13 cellular contexts compared by ENCODE assay signal in genomic region chr9:19156026-19156474, GRCh38. TPM values are rescaled to one million over a fixed set of nuclear protein-coding genes. Genes with fewer than 3 reads are reported as not detected.
DNase-seq lines count a peak whose midpoint lies in the region; ATAC-seq and TF ChIP-seq lines count a peak whose summit lies in the region.
"Had no signal": no experiment of that assay in that cellular context is flagged by ENCODE, and none has a peak within 500 bp of the region (broad histone marks: within the 10 kb centered on the region; RNA-seq: fewer than 3 reads in every experiment).

No MANE protein-coding gene starts in this region.

- DNase-seq in DMS53 (lab: John Stamatoyannopoulos, UW) = peak; percentile 37
- no peak for DNase-seq in DMS53 treated with DMSO at 0.1 percent for 48 hours (lab: John Stamatoyannopoulos, UW; ENCODE audit: unreplicated experiment)
- DNase-seq in glutamatergic neuron = no peak
- DNase-seq in occipital lobe (lab: John Stamatoyannopoulos, UW) = no peak
- no peak for DNase-seq in H9
- DNase-seq: amniotic stem cell had no signal

- no peak overlapping the region for H2BK20ac ChIP-seq in H9 (ENCODE audit: low read depth, low read length, poor library complexity, severe bottlenecking)

- H3K27me3 Mint-ChIP-seq in glutamatergic neuron (ENCODE audit: unreplicated experiment) (peaks cover 2% of the 10 kb centered on the region), H9 (ENCODE audit: low read depth) (no peaks in the 10 kb centered on the region; the same call in 1 of the 2 replicates)
- H3K27me3 Mint-ChIP-seq: naive thymus-derived CD8-positive, alpha-beta T cell had no signal

- H4K91ac ChIP-seq in H9 (ENCODE audit: insufficient read length, low read depth, low read length) = no peak overlapping the region

- H3K4ac ChIP-seq in H9 (ENCODE audit: low read depth, low read length) = no peak overlapping the region

- ATAC-seq in GM18858 (IDR thresholded peaks at IDR 0.05; ENCODE audit: unreplicated experiment) = peak; percentile 23
- ATAC-seq: left cardiac atrium had no signal

- H3K9me3 ChIP-seq in KOPT-K1 (ENCODE audit: insufficient read depth, low read length, poor library complexity, severe bottlenecking) (no peaks in the 10 kb centered on the region), liver (ENCODE audit: control insufficient read depth in 4 of 4, low read length in 3 of 4) (no peaks in the 10 kb centered on the region), H9 (ENCODE audit: control insufficient read depth, low read depth, low read length) (no peaks in the 10 kb centered on the region)

- H3K79me2 ChIP-seq in H9 (ENCODE audit: insufficient read depth, low read length) = no peaks in the 10 kb centered on the region

- no peak overlapping the region for H3K14ac ChIP-seq in H9 (ENCODE audit: insufficient read depth, low read length)

- H3K18ac ChIP-seq in H9 (ENCODE audit: insufficient read length, low read depth, low read length) = no peak overlapping the region

- H3K27me3 ChIP-seq in liver (ENCODE audit: control insufficient read depth in 4 of 4, insufficient read depth in 4 of 4, low read length in 3 of 4) (no peaks in the 10 kb centered on the region), H9 (ENCODE audit: insufficient read depth, low read length) (no peaks in the 10 kb centered on the region; the same call in 1 of the 2 replicates)

- H3T11ph ChIP-seq in H9 (ENCODE audit: low read length) = no peak overlapping the region

- 96% methylated on average over 2 of the region's 2 CpGs for WGBS in liver
- WGBS in H9 (ENCODE audit: extremely low coverage, insufficient read length, low lambda C conversion rate) = no CpG with 5 or more reads among the region's 2 CpGs

- H2BK120ac ChIP-seq in H9 (ENCODE audit: low read depth, low read length, poor library complexity, severe bottlenecking) = no peak overlapping the region

- H3K36me3 ChIP-seq in KOPT-K1 (ENCODE audit: insufficient read depth, low read length) (no peaks in the 10 kb centered on the region), liver (ENCODE audit: control insufficient read depth in 4 of 4, insufficient read depth in 3 of 4, low read depth in 1 of 4, low read length in 3 of 4) (no peaks in the 10 kb centered on the region)

- no peak overlapping the region for H2AK5ac ChIP-seq in H9 (ENCODE audit: insufficient read length, low read length)

- H2BK5ac ChIP-seq in H9 (ENCODE audit: insufficient read length, low read length) = no peak overlapping the region

- no peaks in the 10 kb centered on the region for H4K20me1 ChIP-seq in H9 (ENCODE audit: control insufficient read depth, insufficient read depth, insufficient read length)

- no peak overlapping the region for H3K23ac ChIP-seq in H9 (ENCODE audit: insufficient read length, low read depth, low read length)

- H3K4me3 ChIP-seq in liver (ENCODE audit: low read depth in 1 of 3, low read length in 3 of 3) = no peak overlapping the region

- TF ChIP-seq RAD21 in liver (IDR thresholded peaks at IDR 0.05) = no peak

- H3K27ac ChIP-seq in KOPT-K1 (ENCODE audit: low read depth, low read length, poor library complexity, severe bottlenecking) = peak overlapping the region; percentile 2
- peak overlapping the region; percentile 86 to 94 for H3K27ac ChIP-seq in liver (ENCODE audit: low read depth in 1 of 2, low read length in 2 of 2)
- no peak overlapping the region for H3K27ac ChIP-seq in H9 (ENCODE audit: insufficient read length, low read depth, low read length)
- H3K27ac ChIP-seq: 22Rv1 had no signal

- H3K23me2 ChIP-seq in H9 (ENCODE audit: insufficient read length, low read depth, low read length, poor library complexity, severe bottlenecking) = no peaks in the 10 kb centered on the region

- no peak overlapping the region for H2BK15ac ChIP-seq in H9 (ENCODE audit: low read depth, low read length)

- TF ChIP-seq CTCF in liver (IDR thresholded peaks at IDR 0.05; ENCODE audit: low read depth, low read length, missing input control) (no peak), glutamatergic neuron (IDR thresholded peaks at IDR 0.05; ENCODE audit: partially characterized antibody, unreplicated experiment) (no peak), H9 (conservative IDR thresholded peaks at IDR 0.05) (no peak)

- no peak overlapping the region for H4K5ac ChIP-seq in H9 (ENCODE audit: insufficient read length, low read depth, low read length)

- H3K9me3 Mint-ChIP-seq in glutamatergic neuron (ENCODE audit: unreplicated experiment) = no peaks in the 10 kb centered on the region
- H3K9me3 Mint-ChIP-seq in H9 = no peaks in the 10 kb centered on the region
- H3K9me3 Mint-ChIP-seq: naive thymus-derived CD8-positive, alpha-beta T cell had no signal

- H3K4me1 ChIP-seq in liver (ENCODE audit: control insufficient read depth in 4 of 4, insufficient read depth in 4 of 4, low read length in 3 of 4) (peaks cover under 1 to 46% (median 29%) of the 10 kb centered on the region in 4 donors), H9 (ENCODE audit: insufficient read depth, low read length) (no peaks in the 10 kb centered on the region)

- H3K4me1 Mint-ChIP-seq in glutamatergic neuron (ENCODE audit: low read depth, unreplicated experiment) = no peaks in the 10 kb centered on the region
- peaks cover 3 to 6% of the 10 kb centered on the region in 2 experiments; a peak in 2 of 4 replicates for H3K4me1 Mint-ChIP-seq in H9

- H2BK12ac ChIP-seq in H9 (ENCODE audit: insufficient read length, low read depth, low read length) = no peak overlapping the region

- no peak overlapping the region for H3K4me2 ChIP-seq in H9 (ENCODE audit: insufficient read depth, insufficient read length, low read length)

- no peak overlapping the region for H3K27ac Mint-ChIP-seq in glutamatergic neuron (ENCODE audit: unreplicated experiment)
- H3K27ac Mint-ChIP-seq in H9 = no peak overlapping the region

- H4K8ac ChIP-seq in H9 (replicated peaks; ENCODE audit: insufficient read length, low read depth, low read length) = no peak overlapping the region

- H3K36me3 Mint-ChIP-seq in glutamatergic neuron (ENCODE audit: unreplicated experiment) = no peaks in the 10 kb centered on the region
- no peaks in the 10 kb centered on the region for H3K36me3 Mint-ChIP-seq in H9 (ENCODE audit: insufficient read depth in 1 of 3, low read depth in 3 of 3)
- H3K36me3 Mint-ChIP-seq: CD14-positive monocyte; naive thymus-derived CD8-positive, alpha-beta T cell had no signal

- H3K9ac ChIP-seq in liver (ENCODE audit: low read depth in 1 of 2, low read length in 2 of 2) (no peak overlapping the region), H9 (ENCODE audit: extremely low read depth, insufficient read length, low read length) (no peak overlapping the region)

- H3K56ac ChIP-seq in H9 (ENCODE audit: insufficient read length, low read depth, low read length) = no peak overlapping the region

- H3K79me1 ChIP-seq in H9 (ENCODE audit: insufficient read depth, low read depth, low read length, poor library complexity, severe bottlenecking) = no peaks in the 10 kb centered on the region

- no peak overlapping the region for H2AFZ ChIP-seq in H9 (ENCODE audit: low read length)

- no peak overlapping the region for H3K4me3 Mint-ChIP-seq in glutamatergic neuron (ENCODE audit: unreplicated experiment)
- H3K4me3 Mint-ChIP-seq in H9 = no peak overlapping the region
- H3K4me3 Mint-ChIP-seq: naive thymus-derived CD8-positive, alpha-beta T cell had no signal

TF ChIP-seq in liver, 16 proteins besides CTCF, POLR2A, EP300 and RAD21:
- TF ChIP-seq EGR1 (IDR thresholded peaks at IDR 0.05; ENCODE audit: low read depth in 2 of 2) (no peak), JUND (IDR thresholded peaks at IDR 0.05) (no peak), SP1 (IDR thresholded peaks at IDR 0.05) (no peak), NR2F2 (IDR thresholded peaks at IDR 0.05) (no peak)
- TF ChIP-seq, protein P1, sequence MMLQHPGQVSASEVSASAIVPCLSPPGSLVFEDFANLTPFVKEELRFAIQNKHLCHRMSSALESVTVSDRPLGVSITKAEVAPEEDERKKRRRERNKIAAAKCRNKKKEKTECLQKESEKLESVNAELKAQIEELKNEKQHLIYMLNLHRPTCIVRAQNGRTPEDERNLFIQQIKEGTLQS (IDR thresholded peaks at IDR 0.05) = no peak
TF ChIP-seq in liver: peak in this region for 0.

RNA-seq across cellular contexts. Expression of gene PLIN2, which starts 28.8 kb away (rescaled TPM):
- 100 to 1,000 TPM in 1 of 2 donors, 10 to 100 TPM in 1; 72.7 to 688 TPM for total RNA-seq in liver
- 100 to 1,000 TPM; 344 to 513 TPM for polyA plus RNA-seq in liver
- 36.9 TPM for total RNA-seq in glutamatergic neuron (ENCODE audit: unreplicated experiment)
- 17.2 TPM for total RNA-seq in occipital lobe
- 131 and 132 TPM in 2 replicates for total RNA-seq in H9 (2021)

RNA-seq across cellular contexts. Expression of gene HAUS6, which starts 53.3 kb away (rescaled TPM):
- 10 to 100 TPM in 1 of 2 donors, 1 to 10 TPM in 1; 7.0 to 10.1 TPM for total RNA-seq in liver
- 1 to 10 TPM; 1.9 to 4.2 TPM for polyA plus RNA-seq in liver
- 18.3 TPM for total RNA-seq in glutamatergic neuron (ENCODE audit: unreplicated experiment)
- 32.8 TPM for total RNA-seq in occipital lobe
- total RNA-seq in H9 (2021) = 41.2 and 42.3 TPM in 2 replicates
